ENCODE assay signal across 26 cellular contexts in genomic region chr16:4443986-4444385, GRCh38.
"Had no signal": no experiment of that assay in that cellular context is flagged by ENCODE, and none has a peak within 500 bp of the region (broad histone marks: within the 10 kb centered on the region; RNA-seq: fewer than 3 reads in every experiment).

No MANE protein-coding gene starts in this region.

- H3K27me3 ChIP-seq: neural progenitor cell, pancreas, right lobe of liver, sigmoid colon, suprapubic skin, testis, tibial artery, transverse colon, upper lobe of right lung, uterus had no signal

- H3K36me3 ChIP-seq: neural progenitor cell, uterus had no signal

- H3K4me3 ChIP-seq: neural progenitor cell, pancreas, prostate gland, right lobe of liver, sigmoid colon, suprapubic skin, testis, tibial artery, transverse colon, upper lobe of right lung, uterus had no signal

- ATAC-seq: naive thymus-derived CD4-positive, alpha-beta T cell; natural killer cell; pancreas; right cardiac atrium; right lobe of liver; stimulated activated effector memory CD8-positive, alpha-beta T cell treated with anti-CD3 and anti-CD28 coated beads, Interleukin-12 subunit alpha, Interleukin-12 subunit beta, amount 100 ng/mL, for 72 hours; stimulated activated naive CD8-positive, alpha-beta T cell treated with anti-CD3 and anti-CD28 coated beads, Interleukin-15, amount 100 ng/mL, for 72 hours; stimulated activated naive CD8-positive, alpha-beta T cell treated with anti-CD3 and anti-CD28 coated beads, Interleukin-15, Interleukin-2, amounts not matched to agents 100 U/mL and 50 U/mL, for 24 hours; upper lobe of right lung had no signal

- H3K4me1 Mint-ChIP-seq: natural killer cell; nephron; neural progenitor cell; stimulated activated effector memory CD8-positive, alpha-beta T cell treated with anti-CD3 and anti-CD28 coated beads, Interleukin-12 subunit alpha, Interleukin-12 subunit beta, amount 100 ng/mL, for 72 hours; stimulated activated naive CD8-positive, alpha-beta T cell treated with anti-CD3 and anti-CD28 coated beads, Interleukin-15, amount 100 ng/mL, for 72 hours had no signal

- H3K4me3 Mint-ChIP-seq: naive thymus-derived CD4-positive, alpha-beta T cell; natural killer cell; nephron; neural progenitor cell; stimulated activated effector memory CD8-positive, alpha-beta T cell treated with anti-CD3 and anti-CD28 coated beads, Interleukin-12 subunit alpha, Interleukin-12 subunit beta, amount 100 ng/mL, for 72 hours; stimulated activated naive CD8-positive, alpha-beta T cell treated with anti-CD3 and anti-CD28 coated beads, Interleukin-15, amount 100 ng/mL, for 72 hours; type B pancreatic cell had no signal

- DNase-seq: naive thymus-derived CD4-positive, alpha-beta T cell; natural killer cell; pancreas; right cardiac atrium; right lobe of liver; sigmoid colon; small intestine; stimulated activated CD4-positive, alpha-beta T cell treated with anti-CD3 and anti-CD28 coated beads, Interleukin-15, amount 100 ng/mL, for 24 hours; stimulated activated CD4-positive, alpha-beta T cell treated with anti-CD3 and anti-CD28 coated beads, Interleukin-2, amount 100 ng/mL, for 24 hours; stimulated activated CD4-positive, alpha-beta T cell treated with anti-CD3 and anti-CD28 coated beads, Interleukin-2, amount 100 ng/mL, for 48 hours; stimulated activated CD4-positive, alpha-beta T cell treated with anti-CD3 and anti-CD28 coated beads, Interleukin-4, amount 100 ng/mL, for 24 hours; stimulated activated naive CD4-positive, alpha-beta T cell; stimulated activated naive CD8-positive, alpha-beta T cell treated with anti-CD3 and anti-CD28 coated beads, Interleukin-15, amount 100 ng/mL, for 72 hours; stimulated activated naive CD8-positive, alpha-beta T cell treated with anti-CD3 and anti-CD28 coated beads, Interleukin-15, Interleukin-2, amounts not matched to agents 100 U/mL and 50 U/mL, for 24 hours; substantia nigra; testis; tibial artery; transverse colon; upper lobe of right lung; uterus had no signal

- H3K9me3 Mint-ChIP-seq: naive thymus-derived CD4-positive, alpha-beta T cell; natural killer cell; nephron; neural progenitor cell; stimulated activated effector memory CD8-positive, alpha-beta T cell treated with anti-CD3 and anti-CD28 coated beads, Interleukin-12 subunit alpha, Interleukin-12 subunit beta, amount 100 ng/mL, for 72 hours; stimulated activated naive CD8-positive, alpha-beta T cell treated with anti-CD3 and anti-CD28 coated beads, Interleukin-15, amount 100 ng/mL, for 72 hours; type B pancreatic cell had no signal

- H3K27ac Mint-ChIP-seq: natural killer cell, nephron, neural progenitor cell, type B pancreatic cell had no signal

- H3K27me3 Mint-ChIP-seq: naive thymus-derived CD4-positive, alpha-beta T cell; stimulated activated naive CD8-positive, alpha-beta T cell treated with anti-CD3 and anti-CD28 coated beads, Interleukin-15, amount 100 ng/mL, for 72 hours; type B pancreatic cell had no signal

- FAIRE-seq: pancreas, small intestine had no signal
